ENCODE assay signal across 8 cellular contexts in genomic region chr11:132278801-132279574, GRCh38.
A peak's percentile ranks its signal among the peaks of the same experiment; 100 is the strongest.
DNase-seq lines count a peak whose midpoint lies in the region; FAIRE-seq and TF ChIP-seq lines count a peak whose summit lies in the region.
"Had no signal": no experiment of that assay in that cellular context is flagged by ENCODE, and none has a peak within 500 bp of the region (broad histone marks: within the 10 kb centered on the region; RNA-seq: fewer than 3 reads in every experiment).

No MANE protein-coding gene starts in this region.

- intact Hi-C loops in breast epithelium (cut with DNase I; ENCODE audit: low total_unique reads): no loop called here

- no peak overlapping the region for H3K27ac ChIP-seq in osteoblast (ENCODE audit: low read depth, low read length)
- H3K27ac ChIP-seq in breast epithelium: no peak overlapping the region
- H3K27ac ChIP-seq: SJSA1 had no signal

- H3K36me3 ChIP-seq in bronchial epithelial cell (ENCODE audit: control insufficient read depth, insufficient read depth, low read length): no peaks in the 10 kb centered on the region
- H3K36me3 ChIP-seq in osteoblast (ENCODE audit: insufficient read depth, low read length): no peaks in the 10 kb centered on the region
- no peaks in the 10 kb centered on the region for H3K36me3 ChIP-seq in breast epithelium
- H3K36me3 ChIP-seq: SJSA1 had no signal

- H3K27me3 ChIP-seq in bronchial epithelial cell (ENCODE audit: control insufficient read depth, insufficient read depth, low read length) (no peaks in the 10 kb centered on the region), osteoblast (ENCODE audit: insufficient read depth, low read length) (no peaks in the 10 kb centered on the region), breast epithelium (peaks cover 0 to 4% of the 10 kb centered on the region in 2 donors)
- H3K27me3 ChIP-seq: SJSA1 had no signal

- no peak for TF ChIP-seq POLR2A in GM12892 (IDR thresholded peaks at IDR 0.05; ENCODE audit: low read depth, low read length)
- no peak for TF ChIP-seq POLR2A in breast epithelium (IDR thresholded peaks at IDR 0.05)

- TF ChIP-seq CTCF in bronchial epithelial cell (IDR thresholded peaks at IDR 0.05; ENCODE audit: insufficient read depth, low read length, severe bottlenecking) (peak; percentile 39), osteoblast (IDR thresholded peaks at IDR 0.05; ENCODE audit: extremely low read depth, low read depth, low read length) (peak; percentile 57), breast epithelium (IDR thresholded peaks at IDR 0.05) (no peak)

- no peak for DNase-seq in GM12892 (ENCODE audit: insufficient read length)
- DNase-seq in NAMALWA (ENCODE audit: low spot score): peak; percentile 41
- peak; percentile 29 for DNase-seq in bronchial epithelial cell (ENCODE audit: low read depth)
- no peak for DNase-seq in osteoblast (ENCODE audit: insufficient read length, low spot score, missing footprints)
- DNase-seq in central memory CD4-positive, alpha-beta T cell: no peak
- DNase-seq in breast epithelium (ENCODE audit: low spot score in 2 of 2): no peak
- no peak for DNase-seq in retina

- peaks cover 12% of the 10 kb centered on the region for H3K79me2 ChIP-seq in osteoblast (ENCODE audit: insufficient read depth, low read length)

- no peak overlapping the region for H3K4me3 ChIP-seq in bronchial epithelial cell (ENCODE audit: low read depth, low read length)
- no peak overlapping the region for H3K4me3 ChIP-seq in osteoblast (ENCODE audit: insufficient read depth, low read length)
- H3K4me3 ChIP-seq in breast epithelium: no peak overlapping the region
- H3K4me3 ChIP-seq: SJSA1 had no signal

- no peak overlapping the region for H3K4me2 ChIP-seq in osteoblast (ENCODE audit: insufficient read depth, low read length)

- FAIRE-seq in GM12892 (lab: Jason Lieb, UNC) (peak; percentile 79), bronchial epithelial cell (lab: Jason Lieb, UNC) (no peak)

- H3K4me1 ChIP-seq in osteoblast (ENCODE audit: insufficient read depth, low read length) (peaks cover 10% of the 10 kb centered on the region), breast epithelium (no peaks in the 10 kb centered on the region)
- H3K4me1 ChIP-seq: SJSA1 had no signal

- no peak overlapping the region for H2AFZ ChIP-seq in osteoblast (ENCODE audit: low read length)

- H3K9me3 ChIP-seq in osteoblast (ENCODE audit: low read depth, low read length) (no peaks in the 10 kb centered on the region), breast epithelium (no peaks in the 10 kb centered on the region)
- H3K9me3 ChIP-seq: SJSA1 had no signal

- H4K20me1 ChIP-seq in osteoblast (ENCODE audit: insufficient read depth, low read length): peaks cover 6% of the 10 kb centered on the region

Comparison
In these comparisons a context has a peak if more than half of its experiments do, and no peak if none do; other contexts are left out.
1. DNase-seq: peak in NAMALWA (single experiment) and bronchial epithelial cell (single experiment); none in GM12892 (single experiment), osteoblast (single experiment), central memory CD4-positive, alpha-beta T cell (single experiment), breast epithelium (0 of 2) and retina (single experiment).
2. CTCF ChIP-seq: peak in bronchial epithelial cell (single experiment) and osteoblast (single experiment); none in breast epithelium (0 of 3).